Comparison of ENCODE assay signal across 21 cellular contexts in the genomic region with DNA sequence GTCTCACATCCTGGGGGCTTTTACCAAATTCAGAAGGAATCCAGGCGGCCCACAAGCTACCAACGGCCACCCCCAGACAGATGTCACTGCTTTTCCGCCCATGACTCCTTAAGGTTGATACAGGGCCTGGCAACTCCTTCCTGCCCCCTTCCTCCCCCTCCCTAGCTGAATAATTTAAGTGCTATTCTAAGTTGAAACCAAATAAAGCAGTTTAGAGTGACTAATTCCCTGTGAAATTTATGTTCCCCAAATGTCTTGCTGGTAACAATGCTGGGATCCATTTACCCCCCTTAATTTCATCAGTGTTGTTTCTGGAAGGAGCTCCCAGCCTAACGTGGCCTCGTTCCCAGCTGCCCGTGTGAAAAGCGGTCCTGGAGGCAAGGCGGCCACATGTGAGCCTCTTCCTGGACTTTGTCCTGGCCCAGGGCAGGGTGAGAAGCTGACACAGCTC.
A peak's percentile ranks its signal among the peaks of the same experiment; 100 is the strongest.
DNase-seq lines count a peak whose midpoint lies in the region; ATAC-seq and TF ChIP-seq lines count a peak whose summit lies in the region.
"Had no signal": no experiment of that assay in that cellular context is flagged by ENCODE, and none has a peak within 500 bp of the region (broad histone marks: within the 10 kb centered on the region; RNA-seq: fewer than 3 reads in every experiment).

No MANE protein-coding gene starts in this region.

- H3K27ac ChIP-seq in tibial artery = peak overlapping the region; percentile 55 to 76
- no peak overlapping the region for H3K27ac ChIP-seq in vagina
- H3K27ac ChIP-seq: esophagus muscularis mucosa, right atrium auricular region, testis had no signal

- DNase-seq in EL (peak; percentile 46), adipocyte (ENCODE audit: low read depth) (peak; percentile 3), glutamatergic neuron (no peak), tibial artery (peak; percentile 45 to 92), NCI-H1048 (lab: John Stamatoyannopoulos, UW) (no peak), vagina (ENCODE audit: extremely low spot score in 2 of 2) (no peak)
- DNase-seq: activated CD4-positive, alpha-beta T cell treated with anti-CD3 and anti-CD28 coated beads for 36 hours; C1 segment of cervical spinal cord; effector CD4-positive, alpha-beta T cell; GDM1; KG1; left ventricle myocardium superior; NCI-H1092 treated with DMSO at 0.1 percent for 48 hours; NCI-H2107; NCI-H510A treated with DMSO at 0.1 percent for 48 hours; testis had no signal

- H3K4me1 ChIP-seq in adipocyte (ENCODE audit: control insufficient read depth, insufficient read depth, low read length) (no peaks in the 10 kb centered on the region), tibial artery (peaks cover 0 to 33% (median 21%) of the 10 kb centered on the region in 4 donors), vagina (peaks cover 16% of the 10 kb centered on the region)
- H3K4me1 ChIP-seq: esophagus muscularis mucosa, right atrium auricular region, testis had no signal

- H3K27me3 Mint-ChIP-seq in glutamatergic neuron (ENCODE audit: unreplicated experiment) = no peaks in the 10 kb centered on the region

- H3K27me3 ChIP-seq in adipocyte (replicated peaks; ENCODE audit: control insufficient read depth, insufficient read depth, low read length) (peaks cover 19% of the 10 kb centered on the region), tibial artery (no peaks in the 10 kb centered on the region), vagina (no peaks in the 10 kb centered on the region)
- H3K27me3 ChIP-seq: right atrium auricular region, testis had no signal

- peaks cover 4% of the 10 kb centered on the region for H3K4me1 Mint-ChIP-seq in glutamatergic neuron (ENCODE audit: low read depth, unreplicated experiment)
- H3K4me1 Mint-ChIP-seq: activated CD4-positive, alpha-beta T cell treated with anti-CD3 and anti-CD28 coated beads for 36 hours; central memory CD8-positive, alpha-beta T cell; stimulated activated effector memory CD8-positive, alpha-beta T cell treated with anti-CD3 and anti-CD28 coated beads, Interleukin-12 subunit alpha, Interleukin-12 subunit beta, amount 100 ng/mL, for 72 hours had no signal

- TF ChIP-seq POLR2A in vagina (IDR thresholded peaks at IDR 0.05) = no peak

- intact Hi-C loops in tibial artery (cut with DNase I; ENCODE audit: low total_unique reads) (no loop called here), vagina (cut with DNase I) (no loop called here)

- peaks cover 9% of the 10 kb centered on the region for H3K36me3 Mint-ChIP-seq in glutamatergic neuron (ENCODE audit: unreplicated experiment)
- H3K36me3 Mint-ChIP-seq: stimulated activated effector memory CD8-positive, alpha-beta T cell treated with anti-CD3 and anti-CD28 coated beads, Interleukin-12 subunit alpha, Interleukin-12 subunit beta, amount 100 ng/mL, for 72 hours had no signal

- no peak overlapping the region for H3K9ac ChIP-seq in adipocyte (ENCODE audit: low read length)

- H3K4me3 Mint-ChIP-seq in glutamatergic neuron (ENCODE audit: unreplicated experiment) = peak overlapping the region; percentile 25
- H3K4me3 Mint-ChIP-seq: activated CD4-positive, alpha-beta T cell treated with anti-CD3 and anti-CD28 coated beads for 36 hours; central memory CD8-positive, alpha-beta T cell; stimulated activated effector memory CD8-positive, alpha-beta T cell treated with anti-CD3 and anti-CD28 coated beads, Interleukin-12 subunit alpha, Interleukin-12 subunit beta, amount 100 ng/mL, for 72 hours had no signal

- TF ChIP-seq CTCF in glutamatergic neuron (IDR thresholded peaks at IDR 0.05; ENCODE audit: partially characterized antibody, unreplicated experiment) (no peak), tibial artery (IDR thresholded peaks at IDR 0.05) (no peak), vagina (IDR thresholded peaks at IDR 0.05) (no peak)

- H3K27ac Mint-ChIP-seq in glutamatergic neuron (ENCODE audit: unreplicated experiment) = no peak overlapping the region
- H3K27ac Mint-ChIP-seq: activated CD4-positive, alpha-beta T cell treated with anti-CD3 and anti-CD28 coated beads for 36 hours; stimulated activated effector memory CD8-positive, alpha-beta T cell treated with anti-CD3 and anti-CD28 coated beads, Interleukin-12 subunit alpha, Interleukin-12 subunit beta, amount 100 ng/mL, for 72 hours had no signal

- no peaks in the 10 kb centered on the region for H3K9me3 Mint-ChIP-seq in glutamatergic neuron (ENCODE audit: unreplicated experiment)

- no peak for ATAC-seq in HG03457 (IDR thresholded peaks at IDR 0.05; ENCODE audit: unreplicated experiment)
- ATAC-seq: activated CD4-positive, alpha-beta T cell treated with anti-CD3 and anti-CD28 coated beads for 36 hours; left ventricle myocardium superior; stimulated activated effector memory CD8-positive, alpha-beta T cell treated with anti-CD3 and anti-CD28 coated beads, Interleukin-12 subunit alpha, Interleukin-12 subunit beta, amount 100 ng/mL, for 72 hours had no signal

- H3K4me3 ChIP-seq in adipocyte (ENCODE audit: low read length) (no peak overlapping the region), tibial artery (peak overlapping the region; percentile 15 to 36), vagina (no peak overlapping the region)
- H3K4me3 ChIP-seq: esophagus muscularis mucosa, right atrium auricular region, testis had no signal

- H3K36me3 ChIP-seq in adipocyte (ENCODE audit: control insufficient read depth, insufficient read depth, low read length, severe bottlenecking) = no peaks in the 10 kb centered on the region
- H3K36me3 ChIP-seq in tibial artery = no peaks in the 10 kb centered on the region
- H3K36me3 ChIP-seq in vagina = no peaks in the 10 kb centered on the region
- H3K36me3 ChIP-seq: esophagus muscularis mucosa, right atrium auricular region had no signal

- H3K9me3 ChIP-seq in adipocyte (ENCODE audit: control insufficient read depth, low read length) (peaks cover 3% of the 10 kb centered on the region), tibial artery (peaks cover 0 to 4% (median 0%) of the 10 kb centered on the region in 3 donors), vagina (no peaks in the 10 kb centered on the region)
- H3K9me3 ChIP-seq: esophagus muscularis mucosa, right atrium auricular region, testis had no signal

Comparison
In these comparisons a context has a peak if more than half of its experiments do, and no peak if none do; other contexts are left out.
1. DNase-seq: peak in EL (single experiment), adipocyte (single experiment) and tibial artery (2 of 2); none in glutamatergic neuron (single experiment), NCI-H1048 (single experiment) and vagina (0 of 2).
2. H3K4me3 ChIP-seq: peak in tibial artery (2 of 2); none in adipocyte (single experiment) and vagina (0 of 2).